Comparison of ENCODE assay signal across 6 cellular contexts in genomic region chr1:44738985-44739360, GRCh38. TPM values are rescaled to one million over a fixed set of nuclear protein-coding genes. Genes with fewer than 3 reads are reported as not detected.
DNase-seq lines count a peak whose midpoint lies in the region; ATAC-seq and TF ChIP-seq lines count a peak whose summit lies in the region.
"Not testable (repeated sequence)": the region's sequence is repeated elsewhere in the genome, so short reads cannot be mapped to it uniquely, and the experiment has no call there.

No MANE protein-coding gene starts in this region.

- in situ Hi-C loops in brain microvascular endothelial cell (cut with HindIII; ENCODE audit: low pct_ligation_motif_present, low sequenced_read_pairs); transverse colon (cut with MboI; ENCODE audit: low pct_ligation_motif_present in 1 of 4, low pct_unique_long_range_greater_than_20kb in 1 of 4, low sequenced_read_pairs in 3 of 4): not testable (repeated sequence)

- H3K79me2 ChIP-seq in GM23338 (replicated peaks; ENCODE audit: insufficient read depth) = peaks cover 39% of the 10 kb centered on the region

- intact Hi-C loops in left ventricle myocardium inferior (cut with micrococcal nuclease) = not testable (repeated sequence)
- intact Hi-C loops in transverse colon (cut with DNase I; ENCODE audit: low total_unique reads) = loop anchor here (2.0 kb wide), 1 partner anchor 68 kb away; the partner anchor contains the start of gene DYNLT4

- H3K36me3 Mint-ChIP-seq in GM23338 (ENCODE audit: low read depth) = peaks cover 39% of the 10 kb centered on the region
- not testable (repeated sequence) for H3K36me3 Mint-ChIP-seq in T-cell; neural crest cell (ENCODE audit: low read depth)

- peaks cover 14% of the 10 kb centered on the region; the same call in 1 of the 2 replicates for H3K36me3 ChIP-seq in GM23338 (ENCODE audit: insufficient read depth)
- not testable (repeated sequence) for H3K36me3 ChIP-seq in brain microvascular endothelial cell (replicated peaks); left ventricle myocardium inferior; transverse colon

- peak overlapping the region; percentile 37 for H3K4me2 ChIP-seq in GM23338

- DNase-seq in GM23338 (ENCODE audit: low spot score); T-cell; brain microvascular endothelial cell; left ventricle myocardium inferior; neural crest cell (ENCODE audit: low read depth, low spot score); transverse colon: not testable (repeated sequence)

- not testable (repeated sequence) for TF ChIP-seq EP300 in transverse colon (IDR thresholded peaks at IDR 0.05; ENCODE audit: low read depth)

- not testable (repeated sequence) for H3K27me3 ChIP-seq in GM23338 (ENCODE audit: insufficient read depth); brain microvascular endothelial cell (replicated peaks); left ventricle myocardium inferior (ENCODE audit: low read depth); transverse colon

- H3K27me3 Mint-ChIP-seq in GM23338 (ENCODE audit: insufficient read depth, low read depth, poor library complexity) = peaks cover 11% of the 10 kb centered on the region
- H3K27me3 Mint-ChIP-seq in T-cell; neural crest cell (ENCODE audit: low read depth): not testable (repeated sequence)

- H3K4me1 Mint-ChIP-seq in GM23338 = peaks cover 11% of the 10 kb centered on the region
- H3K4me1 Mint-ChIP-seq in T-cell = peaks cover 17 to 18% (median 17%) of the 10 kb centered on the region in 3 donors
- H3K4me1 Mint-ChIP-seq in neural crest cell = peaks cover 29% of the 10 kb centered on the region

- not testable (repeated sequence) for ATAC-seq in GM23338; T-cell (replicated peaks in 1 of 4)

- WGBS in transverse colon (ENCODE audit: low coverage in 1 of 2), 2 donors = 68% methylated on average over 1 of the region's 1 CpG; no CpG with 5 or more reads in 1 of the 2 donors

- H3K9me2 ChIP-seq in GM23338 (ENCODE audit: insufficient read depth) = not testable (repeated sequence)

- TF ChIP-seq POLR2A in transverse colon (IDR thresholded peaks at IDR 0.05) = not testable (repeated sequence)

- peak overlapping the region; percentile 97 for H3K27ac Mint-ChIP-seq in GM23338
- peak overlapping the region; percentile 91 to 96 for H3K27ac Mint-ChIP-seq in T-cell
- H3K27ac Mint-ChIP-seq in neural crest cell (ENCODE audit: unreplicated experiment) = peak overlapping the region; percentile 99

- not testable (repeated sequence) for H4K20me1 ChIP-seq in GM23338 (replicated peaks; ENCODE audit: insufficient read depth)

- POLR2A ChIA-PET in T-cell (lab: Charles Lee) = interaction anchor here in 1 of 2 donors (0.7 kb wide), 1 partner anchor 846 kb away, joined by 5 read pairs; no protein-coding TSS in a partner anchor

- not testable (repeated sequence) for TF ChIP-seq CTCF in GM23338 (conservative IDR thresholded peaks at IDR 0.05; ENCODE audit: low read depth in 2 of 2); brain microvascular endothelial cell (IDR thresholded peaks at IDR 0.05; ENCODE audit: low read depth, low read length, missing control alignments); left ventricle myocardium inferior (IDR thresholded peaks at IDR 0.05; ENCODE audit: borderline replicate concordance); neural crest cell (conservative IDR thresholded peaks at IDR 0.05)
- TF ChIP-seq CTCF in transverse colon (IDR thresholded peaks at IDR 0.05) = peak in 1 of 5 experiments; percentile 5

- not testable (repeated sequence) for H3K4me1 ChIP-seq in GM23338 (ENCODE audit: insufficient read depth)
- H3K4me1 ChIP-seq in left ventricle myocardium inferior (peaks cover 14% of the 10 kb centered on the region), transverse colon (peaks cover 6 to 10% (median 8%) of the 10 kb centered on the region in 4 donors)

- not testable (repeated sequence) for H3K9me3 ChIP-seq in left ventricle myocardium inferior (replicated peaks); transverse colon

- not testable (repeated sequence) for H3K9me3 Mint-ChIP-seq in GM23338, T-cell, neural crest cell

- CTCF ChIA-PET in T-cell (lab: Charles Lee) = interaction anchor here in 1 of 2 donors (0.5 to 1.4 kb wide), 3 partner anchors 8 to 564 kb away, joined by 3 to 10 read pairs (median 3); partner anchors contain the start of gene RNU5D-1

- H3K27ac ChIP-seq in GM23338 (ENCODE audit: low read depth) (peak overlapping the region; percentile 65), brain microvascular endothelial cell (peak overlapping the region; percentile 42), left ventricle myocardium inferior (replicated peaks) (peak overlapping the region; percentile 93), transverse colon (peak overlapping the region; percentile 86 to 91 (median 91))

- H3K4me3 ChIP-seq in GM23338 (peak overlapping the region; percentile 97), brain microvascular endothelial cell (ENCODE audit: low read depth, low read length) (peak overlapping the region; percentile 89), left ventricle myocardium inferior (peak overlapping the region; percentile 74), transverse colon (peak overlapping the region; percentile 44 to 62 (median 50))

- H3F3A ChIP-seq in GM23338 (replicated peaks; ENCODE audit: low read depth) = peaks cover 12% of the 10 kb centered on the region; the same call in 1 of the 2 replicates

- H3K4me3 Mint-ChIP-seq in GM23338 (peak overlapping the region; percentile 90), T-cell (peak overlapping the region; percentile 87 to 91 (median 90)), neural crest cell (peak overlapping the region; percentile 98)

- peak overlapping the region; percentile 45; the same call in 1 of the 2 replicates for H2AFZ ChIP-seq in GM23338

RNA-seq across cellular contexts. Expression of gene KIF2C, which starts 0.7 kb away (rescaled TPM):
- 58.2 and 62.9 TPM in 2 replicates for total RNA-seq in GM23338 (2014; rRNA removed; shearing (Covaris generic))
- 35.9 and 38.0 TPM in 2 replicates for polyA plus RNA-seq in GM23338 (2016; fragmentation: Nextera tagmentation; extraction: Ambion mirVana)
- 1 to 10 TPM in 3 of 5 donors, under 1 TPM in 2; 0.68 to 1.6 (median 1.1) TPM for total RNA-seq in T-cell
- total RNA-seq in left ventricle myocardium inferior = 1.6 TPM
- total RNA-seq in neural crest cell = 88.7 and 92.7 TPM in 2 replicates
- 1 to 10 TPM in 2 of 4 donors, under 1 TPM in 1, not detected in 1; 0.95 to 8.0 (median 1.9) TPM for total RNA-seq in transverse colon

RNA-seq across cellular contexts. Expression of gene RNU5D-1, which starts 8.0 kb away (rescaled TPM):
- total RNA-seq in GM23338 (2014; rRNA removed; shearing (Covaris generic)) = not detected in 2 replicates
- not detected in 2 replicates for polyA plus RNA-seq in GM23338 (2016; fragmentation: Nextera tagmentation; extraction: Ambion mirVana)
- 10 to 100 TPM in 1 of 5 donors, not detected in 4; 21.4 TPM for total RNA-seq in T-cell
- not detected for total RNA-seq in left ventricle myocardium inferior
- not detected in 2 replicates for total RNA-seq in neural crest cell
- not detected for total RNA-seq in transverse colon

RNA-seq across cellular contexts. Expression of gene RPS8, which starts 36.4 kb away (rescaled TPM):
- 1,756 and 2,098 TPM in 2 replicates for total RNA-seq in GM23338 (2014; rRNA removed; shearing (Covaris generic))
- 2,427 and 2,738 TPM in 2 replicates for polyA plus RNA-seq in GM23338 (2016; fragmentation: Nextera tagmentation; extraction: Ambion mirVana)
- total RNA-seq in T-cell = 1,000 to 10,000 TPM; 2,713 to 2,895 (median 2,873) TPM
- 717 TPM for total RNA-seq in left ventricle myocardium inferior
- total RNA-seq in neural crest cell = 2,216 and 2,317 TPM in 2 replicates
- total RNA-seq in transverse colon = 1,000 to 10,000 TPM in 3 of 4 donors, 100 to 1,000 TPM in 1; 505 to 1,630 (median 1,282) TPM

RNA-seq across cellular contexts. Expression of gene BEST4, which starts 49.0 kb away (rescaled TPM):
- total RNA-seq in GM23338 (2014; rRNA removed; shearing (Covaris generic)) = 0.58 and 0.63 TPM in 2 replicates
- polyA plus RNA-seq in GM23338 (2016; fragmentation: Nextera tagmentation; extraction: Ambion mirVana) = 1.5 and 1.6 TPM in 2 replicates
- total RNA-seq in T-cell (1 to 10 TPM in 4 of 5 donors, under 1 TPM in 1; 0.75 to 2.4 (median 1.6) TPM), left ventricle myocardium inferior (0.11 TPM), neural crest cell (0.14 and 0.23 TPM in 2 replicates), transverse colon (100 to 1,000 TPM in 2 of 4 donors, 10 to 100 TPM in 2; 48.8 to 208 (median 92.3) TPM)

Comparison
In these comparisons a context has a peak if more than half of its experiments do, and no peak if none do; other contexts are left out.
1. H3K27ac ChIP-seq: peak in every context shown above with its lines; median percentile 93 in left ventricle myocardium inferior; 91 in transverse colon; 65 in GM23338; 42 in brain microvascular endothelial cell.